12 cellular contexts compared by ENCODE assay signal in genomic region chr6:47245745-47246371, GRCh38.
DNase-seq lines count a peak whose midpoint lies in the region; ATAC-seq, FAIRE-seq and TF ChIP-seq lines count a peak whose summit lies in the region.
"Had no signal": no experiment of that assay in that cellular context is flagged by ENCODE, and none has a peak within 500 bp of the region (broad histone marks: within the 10 kb centered on the region; RNA-seq: fewer than 3 reads in every experiment).

No MANE protein-coding gene starts in this region.

- peaks cover 15% of the 10 kb centered on the region; the same call in 2 of the 3 replicates for H3K36me3 Mint-ChIP-seq in GM23338 (ENCODE audit: low read depth)

- H2AFZ ChIP-seq in GM23338 = no peak overlapping the region

- TF ChIP-seq CTCF in GM23338 (conservative IDR thresholded peaks at IDR 0.05; ENCODE audit: low read depth in 2 of 2) = no peak

- H3K27ac ChIP-seq in muscle layer of duodenum (ENCODE audit: low read length) (peak overlapping the region; percentile 16), GM23338 (ENCODE audit: low read depth) (no peak overlapping the region)
- H3K27ac ChIP-seq: VCaP had no signal

- H3K27me3 Mint-ChIP-seq in GM23338 (ENCODE audit: insufficient read depth, low read depth, poor library complexity) = no peaks in the 10 kb centered on the region

- no peak overlapping the region for H3K27ac Mint-ChIP-seq in GM23338

- FAIRE-seq in RCC 7860 (lab: Jason Lieb, UNC) = no peak

- DNase-seq in GDM1 (lab: John Stamatoyannopoulos, UW) = peak; percentile 41
- peak; percentile 40 to 53 for DNase-seq in Kasumi-1 (lab: John Stamatoyannopoulos, UW)
- DNase-seq in SK-MEL-5 (ENCODE audit: low read depth, low spot score) = peak; percentile 72
- no peak for DNase-seq in DMS53 treated with DMSO at 0.1 percent for 48 hours (lab: John Stamatoyannopoulos, UW; ENCODE audit: unreplicated experiment)
- DNase-seq in NCI-H2029 (lab: John Stamatoyannopoulos, UW) = no peak
- no peak for DNase-seq in RCC 7860 (ENCODE audit: low spot score)
- no peak for DNase-seq in GM23338 (ENCODE audit: low spot score)
- DNase-seq: midbrain, NCI-H510A treated with DMSO at 0.1 percent for 48 hours, thyroid gland had no signal

- H3K9me3 Mint-ChIP-seq in GM23338 = no peaks in the 10 kb centered on the region

- H3K79me2 ChIP-seq in GM23338 (replicated peaks; ENCODE audit: insufficient read depth) = peaks cover 79% of the 10 kb centered on the region

- no peaks in the 10 kb centered on the region; the same call in none of the 2 replicates for H4K20me1 ChIP-seq in GM23338 (replicated peaks; ENCODE audit: insufficient read depth)

- peaks cover 37 to 39% of the 10 kb centered on the region in 2 donors for H3K4me1 ChIP-seq in muscle layer of duodenum (ENCODE audit: control insufficient read depth in 1 of 2, insufficient read depth in 2 of 2, low read length in 2 of 2)
- H3K4me1 ChIP-seq in GM23338 (ENCODE audit: insufficient read depth) = peaks cover 22% of the 10 kb centered on the region; the same call in 1 of the 2 replicates

- in situ Hi-C loops in SK-MEL-5 (cut with HindIII; ENCODE audit: low pct_unique_long_range_greater_than_20kb, low sequenced_read_pairs) = no loop called here

- H3K4me2 ChIP-seq in GM23338 = no peak overlapping the region

- H3K4me3 ChIP-seq in muscle layer of duodenum (ENCODE audit: low read depth in 1 of 2, low read length in 2 of 2) (no peak overlapping the region), GM23338 (no peak overlapping the region)
- H3K4me3 ChIP-seq: thyroid gland had no signal

- no peak overlapping the region for H3K4me3 Mint-ChIP-seq in GM23338

- no peaks in the 10 kb centered on the region for H3K9me3 ChIP-seq in muscle layer of duodenum (ENCODE audit: control insufficient read depth in 1 of 2, low read length in 2 of 2)
- H3K9me3 ChIP-seq: thyroid gland had no signal

- no peaks in the 10 kb centered on the region for H3K36me3 ChIP-seq in muscle layer of duodenum (ENCODE audit: control insufficient read depth in 1 of 2, insufficient read depth in 2 of 2, low read length in 2 of 2)
- no peaks in the 10 kb centered on the region for H3K36me3 ChIP-seq in GM23338 (ENCODE audit: insufficient read depth)
- H3K36me3 ChIP-seq: thyroid gland had no signal

- H3K4me1 Mint-ChIP-seq in GM23338 = peaks cover 50% of the 10 kb centered on the region; the same call in 2 of the 3 replicates

- no peaks in the 10 kb centered on the region for H3F3A ChIP-seq in GM23338 (replicated peaks; ENCODE audit: low read depth)

- no peaks in the 10 kb centered on the region for H3K9me2 ChIP-seq in GM23338 (ENCODE audit: insufficient read depth)

- ATAC-seq in GM23338 = no peak

- no peaks in the 10 kb centered on the region for H3K27me3 ChIP-seq in muscle layer of duodenum (ENCODE audit: low read depth, low read length)
- H3K27me3 ChIP-seq in GM23338 (ENCODE audit: insufficient read depth) = no peaks in the 10 kb centered on the region
- H3K27me3 ChIP-seq: thyroid gland had no signal

TF ChIP-seq in GM23338, 12 proteins besides CTCF, POLR2A, EP300 and RAD21 (continues in another document):
- TF ChIP-seq CREB1 (CRISPR knock-in tag; IDR thresholded peaks at IDR 0.05; ENCODE audit: low read depth) = no peak
- no peak for TF ChIP-seq REST (IDR thresholded peaks at IDR 0.05; ENCODE audit: unreplicated experiment)
- TF ChIP-seq ZNF331 (CRISPR knock-in tag; IDR thresholded peaks at IDR 0.05; ENCODE audit: low read depth) = no peak
- no peak for TF ChIP-seq EZH2 (IDR thresholded peaks at IDR 0.05; ENCODE audit: low read depth, unreplicated experiment)
- TF ChIP-seq ZNF462 (CRISPR knock-in tag; IDR thresholded peaks at IDR 0.05) = no peak
- no peak for TF ChIP-seq STAT1 (IDR thresholded peaks at IDR 0.05; ENCODE audit: unreplicated experiment)
- no peak for TF ChIP-seq JUNB (IDR thresholded peaks at IDR 0.05; ENCODE audit: unreplicated experiment)
- no peak for TF ChIP-seq POLR2AphosphoS5 (IDR thresholded peaks at IDR 0.05; ENCODE audit: low read depth)
- TF ChIP-seq ZNF114 (CRISPR knock-in tag; IDR thresholded peaks at IDR 0.05) = no peak
- TF ChIP-seq EZH2phosphoT487 (IDR thresholded peaks at IDR 0.05; ENCODE audit: unreplicated experiment) = no peak
- no peak for TF ChIP-seq NANOG (IDR thresholded peaks at IDR 0.05; ENCODE audit: borderline replicate concordance)

Comparison
In these comparisons a context has a peak if more than half of its experiments do, and no peak if none do; other contexts are left out.
1. DNase-seq: peak in GDM1 (single experiment), Kasumi-1 (2 of 2) and SK-MEL-5 (single experiment); none in DMS53 treated with DMSO at 0.1 percent for 48 hours (single experiment), NCI-H2029 (single experiment), RCC 7860 (single experiment) and GM23338 (single experiment).